ENCODE assay signal across 9 cellular contexts in genomic region chr11:62380821-62381243, GRCh38. TPM values are rescaled to one million over a fixed set of nuclear protein-coding genes. Genes with fewer than 3 reads are reported as not detected.
A peak's percentile ranks its signal among the peaks of the same experiment; 100 is the strongest.
DNase-seq lines count a peak whose midpoint lies in the region; ATAC-seq and TF ChIP-seq lines count a peak whose summit lies in the region.
"Not testable (repeated sequence)": the region's sequence is repeated elsewhere in the genome, so short reads cannot be mapped to it uniquely, and the experiment has no call there.
"Had no signal": no experiment of that assay in that cellular context is flagged by ENCODE, and none has a peak within 500 bp of the region (broad histone marks: within the 10 kb centered on the region; RNA-seq: fewer than 3 reads in every experiment).

No MANE protein-coding gene starts in this region.

- H2AFZ ChIP-seq in OCI-LY1 (ENCODE audit: low read length), result not testable (repeated sequence)

- H3K4me1 Mint-ChIP-seq in activated CD4-positive, alpha-beta T cell treated with anti-CD3 and anti-CD28 coated beads, Interleukin-2, amount 10 ng/mL, durations not matched to agents 7 days and 5 days, result peaks cover 14% of the 10 kb centered on the region
- H3K4me1 Mint-ChIP-seq in chondrocyte (ENCODE audit: low read depth), result peaks cover 12% of the 10 kb centered on the region

- H3K27ac ChIP-seq in OCI-LY1 (ENCODE audit: low read depth, low read length, poor library complexity, severe bottlenecking); psoas muscle: not testable (repeated sequence)

- DNase-seq in ACHN (peak; percentile 73), GM12865 (ENCODE audit: low read depth) (peak; percentile 74), NB4 (ENCODE audit: low read depth) (peak; percentile 81), iPS-NIHi11 (ENCODE audit: low spot score) (peak; percentile 68), psoas muscle (peak; percentile 31 to 71)
- DNase-seq in activated CD4-positive, alpha-beta T cell treated with anti-CD3 and anti-CD28 coated beads, Interleukin-2, amount 10 ng/mL, durations not matched to agents 7 days and 5 days, result peak; percentile 70
- DNase-seq in chondrocyte (ENCODE audit: low spot score), result not testable (repeated sequence)

- H3K9me3 ChIP-seq in OCI-LY1 (ENCODE audit: low read length); psoas muscle: not testable (repeated sequence)

- H3K4me3 Mint-ChIP-seq in activated CD4-positive, alpha-beta T cell treated with anti-CD3 and anti-CD28 coated beads, Interleukin-2, amount 10 ng/mL, durations not matched to agents 7 days and 5 days, result not testable (repeated sequence)
- H3K4me3 Mint-ChIP-seq in chondrocyte (ENCODE audit: unreplicated experiment), result peak overlapping the region; percentile 37

- not testable (repeated sequence) for H4K20me1 ChIP-seq in OCI-LY1 (ENCODE audit: insufficient read depth, low read length)

- intact Hi-C loops in psoas muscle (cut with DNase I), result loop anchor here in 1 of 2 donors (10.0 kb wide), 1 partner anchor 484 kb away; no protein-coding TSS in a partner anchor

- POLR2A ChIA-PET in activated CD4-positive, alpha-beta T cell treated with anti-CD3 and anti-CD28 coated beads, Interleukin-2, amount 10 ng/mL, durations not matched to agents 7 days and 5 days (lab: Charles Lee), result not testable (repeated sequence)

- not testable (repeated sequence) for H3K9me2 ChIP-seq in OCI-LY1 (ENCODE audit: low read depth, low read length)

- not testable (repeated sequence) for H3K9ac ChIP-seq in OCI-LY1 (ENCODE audit: low read length)

- ATAC-seq in psoas muscle, result peak; percentile 86 to 90 (median 87)

- H3K36me3 Mint-ChIP-seq in activated CD4-positive, alpha-beta T cell treated with anti-CD3 and anti-CD28 coated beads, Interleukin-2, amount 10 ng/mL, durations not matched to agents 7 days and 5 days (ENCODE audit: low read depth); chondrocyte (ENCODE audit: low read depth): not testable (repeated sequence)

- in situ Hi-C loops in ACHN (cut with HindIII; ENCODE audit: low pct_ligation_motif_present, low pct_unique_long_range_greater_than_20kb, low sequenced_read_pairs), result not testable (repeated sequence)

- 1 to 3% (median 2%) methylated on average over 12 of the region's 12 CpGs for WGBS in psoas muscle, 3 donors

- not testable (repeated sequence) for H3K36me3 ChIP-seq in OCI-LY1 (ENCODE audit: insufficient read depth, low read length); psoas muscle (ENCODE audit: insufficient read depth in 1 of 2, low read depth in 1 of 2)

- peaks cover 18% of the 10 kb centered on the region for H3K27me3 Mint-ChIP-seq in activated CD4-positive, alpha-beta T cell treated with anti-CD3 and anti-CD28 coated beads, Interleukin-2, amount 10 ng/mL, durations not matched to agents 7 days and 5 days
- not testable (repeated sequence) for H3K27me3 Mint-ChIP-seq in chondrocyte (ENCODE audit: low read depth)

- TF ChIP-seq CTCF in GM12865 (IDR thresholded peaks at IDR 0.05; ENCODE audit: insufficient read depth, low read depth, low read length, missing control alignments) (peak; percentile 65), NB4 (IDR thresholded peaks at IDR 0.05; ENCODE audit: low read depth, low read length) (peak; percentile 74), OCI-LY1 (IDR thresholded peaks at IDR 0.05; ENCODE audit: low read length) (peak; percentile 64), chondrocyte (IDR thresholded peaks at IDR 0.05) (peak; percentile 91), psoas muscle (IDR thresholded peaks at IDR 0.05) (peak; percentile 90)

- H3K27me3 ChIP-seq in OCI-LY1 (ENCODE audit: insufficient read depth, low read length); psoas muscle (ENCODE audit: insufficient read depth in 3 of 3, low read length in 2 of 3): not testable (repeated sequence)

- CTCF ChIA-PET in activated CD4-positive, alpha-beta T cell treated with anti-CD3 and anti-CD28 coated beads, Interleukin-2, amount 10 ng/mL, durations not matched to agents 7 days and 5 days (lab: Charles Lee), result interaction anchor here (1.2 kb wide), 1 partner anchor 13 kb away, joined by 5 read pairs; no protein-coding TSS in a partner anchor

- H3K27ac Mint-ChIP-seq in activated CD4-positive, alpha-beta T cell treated with anti-CD3 and anti-CD28 coated beads, Interleukin-2, amount 10 ng/mL, durations not matched to agents 7 days and 5 days; chondrocyte (ENCODE audit: unreplicated experiment): not testable (repeated sequence)

- H3K4me3 ChIP-seq in GM12865 (ENCODE audit: low read depth, low read length); NB4 (ENCODE audit: low read depth, low read length); OCI-LY1 (ENCODE audit: low read depth, low read length, poor library complexity, severe bottlenecking): not testable (repeated sequence)
- peak overlapping the region; percentile 38 for H3K4me3 ChIP-seq in psoas muscle

- TF ChIP-seq POLR2A in NB4 (IDR thresholded peaks at IDR 0.05; ENCODE audit: extremely low read depth, insufficient read length), result not testable (repeated sequence)

- H3K4me1 ChIP-seq in OCI-LY1 (ENCODE audit: insufficient read depth, low read length, severe bottlenecking); psoas muscle: not testable (repeated sequence)

- H3K4me2 ChIP-seq in OCI-LY1 (ENCODE audit: low read length), result not testable (repeated sequence)

- H3K79me2 ChIP-seq in OCI-LY1 (ENCODE audit: insufficient read depth, low read length), result not testable (repeated sequence)

- not testable (repeated sequence) for H3K9me3 Mint-ChIP-seq in activated CD4-positive, alpha-beta T cell treated with anti-CD3 and anti-CD28 coated beads, Interleukin-2, amount 10 ng/mL, durations not matched to agents 7 days and 5 days; chondrocyte (ENCODE audit: low read depth)

- H3F3A ChIP-seq in OCI-LY1 (ENCODE audit: insufficient read depth, low read length), result not testable (repeated sequence)

RNA-seq across cellular contexts. Expression of gene SCGB1A1, which starts 38.0 kb away (rescaled TPM):
- not detected for total RNA-seq in activated CD4-positive, alpha-beta T cell treated with anti-CD3 and anti-CD28 coated beads, Interleukin-2, amount 10 ng/mL, durations not matched to agents 7 days and 5 days
- total RNA-seq in chondrocyte (not detected in 3 replicates), psoas muscle (not detected)
- polyA plus RNA-seq in psoas muscle, result under 1 TPM in 1 of 3 donors, not detected in 2; 0.35 TPM
- polyA plus RNA-seq: IgD-negative memory B cell had no signal

RNA-seq across cellular contexts. Expression of gene ASRGL1, which starts 43.6 kb away (rescaled TPM):
- 1 to 10 TPM in 1 of 2 experiments, under 1 TPM in 1; 0.84 to 1.2 TPM for total RNA-seq in activated CD4-positive, alpha-beta T cell treated with anti-CD3 and anti-CD28 coated beads, Interleukin-2, amount 10 ng/mL, durations not matched to agents 7 days and 5 days
- 3.5 to 6.2 TPM (median 6.0 TPM) in 3 replicates for total RNA-seq in chondrocyte
- total RNA-seq in psoas muscle, result 10 to 100 TPM in 1 of 4 donors, 1 to 10 TPM in 3; 2.2 to 15.0 (median 6.0) TPM
- polyA plus RNA-seq in psoas muscle, result 1 to 10 TPM; 3.1 to 5.5 (median 3.6) TPM
